In genomic region chr15:80694624-80695098, GRCh38 we compare ENCODE assay signal across 8 cellular contexts. TPM values are rescaled to one million over a fixed set of nuclear protein-coding genes. Genes with fewer than 3 reads are reported as not detected.
DNase-seq lines count a peak whose midpoint lies in the region; ATAC-seq and TF ChIP-seq lines count a peak whose summit lies in the region.

No MANE protein-coding gene starts in this region.

- H3K27me3 ChIP-seq in CD4-positive, CD25-positive, alpha-beta regulatory T cell (ENCODE audit: control insufficient read depth, insufficient read depth, low read length), result no peaks in the 10 kb centered on the region
- no peaks in the 10 kb centered on the region for H3K27me3 ChIP-seq in ovary

- peaks cover 0 to 17% (median 16%) of the 10 kb centered on the region in 4 donors for H3K4me1 Mint-ChIP-seq in CD4-positive, CD25-positive, alpha-beta regulatory T cell

- no peak for TF ChIP-seq POLR2A in ovary (IDR thresholded peaks at IDR 0.05)

- intact Hi-C loops in ovary (cut with DNase I), result no loop called here

- no peak for TF ChIP-seq EP300 in ovary (IDR thresholded peaks at IDR 0.05)

- peaks cover 0 to 4% (median 0%) of the 10 kb centered on the region in 7 donors for H3K9me3 Mint-ChIP-seq in CD4-positive, CD25-positive, alpha-beta regulatory T cell

- no peaks in the 10 kb centered on the region for H3K9me3 ChIP-seq in CD4-positive, CD25-positive, alpha-beta regulatory T cell (ENCODE audit: control insufficient read depth in 2 of 2, low read length in 2 of 2)
- no peaks in the 10 kb centered on the region for H3K9me3 ChIP-seq in ovary

- peak; percentile 2 to 24 (median 11) for DNase-seq in CD4-positive, CD25-positive, alpha-beta regulatory T cell
- peak; percentile 36 to 45 for DNase-seq in Kasumi-1 (lab: John Stamatoyannopoulos, UW)
- peak; percentile 18 for DNase-seq in activated T-cell treated with anti-CD3 and anti-CD28 coated beads for 48 hours (ENCODE audit: low read depth)
- peak; percentile 63 for DNase-seq in fibroblast of the aortic adventitia (ENCODE audit: low read depth)
- DNase-seq in ovary, result peak; percentile 19 to 57 (median 36)
- DNase-seq in COLO829 (ENCODE audit: low spot score), result no peak
- no peak for DNase-seq in NCI-H510A treated with DMSO at 0.1 percent for 48 hours (lab: John Stamatoyannopoulos, UW)

- peak overlapping the region in 2 of 3 donors; percentile 75 to 78 for H3K27ac Mint-ChIP-seq in CD4-positive, CD25-positive, alpha-beta regulatory T cell

- H3K27me3 Mint-ChIP-seq in CD4-positive, CD25-positive, alpha-beta regulatory T cell, result peaks cover 13% of the 10 kb centered on the region

- H3K27ac ChIP-seq in CD4-positive, CD25-positive, alpha-beta regulatory T cell (ENCODE audit: insufficient read depth, low read length, poor library complexity, severe bottlenecking), result no peak overlapping the region
- peak overlapping the region; percentile 61 to 72 for H3K27ac ChIP-seq in ovary

- peaks cover 18% of the 10 kb centered on the region for H3K4me1 ChIP-seq in CD4-positive, CD25-positive, alpha-beta regulatory T cell (ENCODE audit: control insufficient read depth, insufficient read depth, low read length, poor library complexity, severe bottlenecking)
- H3K4me1 ChIP-seq in ovary (ENCODE audit: insufficient read depth), result peaks cover 5% of the 10 kb centered on the region

- no peak for TF ChIP-seq CTCF in fibroblast of the aortic adventitia (IDR thresholded peaks at IDR 0.05; ENCODE audit: insufficient read depth, low read length)
- TF ChIP-seq CTCF in ovary (IDR thresholded peaks at IDR 0.05), result no peak

- ATAC-seq in CD4-positive, CD25-positive, alpha-beta regulatory T cell (ENCODE audit: low read depth in 2 of 2), result peak; percentile 18 to 29
- ATAC-seq in GM21423 (IDR thresholded peaks at IDR 0.05; ENCODE audit: unreplicated experiment), result peak; percentile 28

- peak overlapping the region; percentile 88 to 93 (median 93) for H3K4me3 Mint-ChIP-seq in CD4-positive, CD25-positive, alpha-beta regulatory T cell

- H3K4me3 ChIP-seq in CD4-positive, CD25-positive, alpha-beta regulatory T cell (ENCODE audit: low read depth, low read length), result peak overlapping the region; percentile 80
- peak overlapping the region; percentile 93 for H3K4me3 ChIP-seq in fibroblast of the aortic adventitia (ENCODE audit: low read depth, low read length)
- H3K4me3 ChIP-seq in ovary, result peak overlapping the region; percentile 67

- H3K36me3 ChIP-seq in CD4-positive, CD25-positive, alpha-beta regulatory T cell (ENCODE audit: control insufficient read depth, insufficient read depth, low read length), result no peaks in the 10 kb centered on the region
- H3K36me3 ChIP-seq in ovary, result no peaks in the 10 kb centered on the region

- 0 to 2% (median 0%) methylated on average over 23 to 46 of the region's 46 CpGs for WGBS in ovary, 3 donors

- no peaks in the 10 kb centered on the region for H3K36me3 Mint-ChIP-seq in CD4-positive, CD25-positive, alpha-beta regulatory T cell

RNA-seq across cellular contexts. Expression of gene ABHD17C, which starts 0.4 kb away (rescaled TPM):
- total RNA-seq in CD4-positive, CD25-positive, alpha-beta regulatory T cell, result 1.4 TPM
- polyA plus RNA-seq in CD4-positive, CD25-positive, alpha-beta regulatory T cell, result 1 to 10 TPM in 1 of 4 donors, under 1 TPM in 3; 0.32 to 1.2 (median 0.68) TPM
- total RNA-seq in fibroblast of the aortic adventitia (ENCODE audit: low replicate concordance) (5.6 and 15.5 TPM in 2 replicates), ovary (1 to 10 TPM; 1.2 to 5.5 (median 3.6) TPM)
- polyA plus RNA-seq in ovary, result 1 to 10 TPM; 2.1 to 5.6 TPM

Comparison
In these comparisons a context has a peak if more than half of its experiments do, and no peak if none do; other contexts are left out.
1. DNase-seq: peak in CD4-positive, CD25-positive, alpha-beta regulatory T cell (3 of 3), Kasumi-1 (2 of 2), activated T-cell treated with anti-CD3 and anti-CD28 coated beads for 48 hours (single experiment), fibroblast of the aortic adventitia (single experiment) and ovary (5 of 5); none in COLO829 (single experiment) and NCI-H510A treated with DMSO at 0.1 percent for 48 hours (single experiment).
2. Peak in every context shown above with its lines, with median percentiles within 50 percentile points of each other: H3K4me3 ChIP-seq.